ENCODE assay signal across 2 cellular contexts in the genomic region with DNA sequence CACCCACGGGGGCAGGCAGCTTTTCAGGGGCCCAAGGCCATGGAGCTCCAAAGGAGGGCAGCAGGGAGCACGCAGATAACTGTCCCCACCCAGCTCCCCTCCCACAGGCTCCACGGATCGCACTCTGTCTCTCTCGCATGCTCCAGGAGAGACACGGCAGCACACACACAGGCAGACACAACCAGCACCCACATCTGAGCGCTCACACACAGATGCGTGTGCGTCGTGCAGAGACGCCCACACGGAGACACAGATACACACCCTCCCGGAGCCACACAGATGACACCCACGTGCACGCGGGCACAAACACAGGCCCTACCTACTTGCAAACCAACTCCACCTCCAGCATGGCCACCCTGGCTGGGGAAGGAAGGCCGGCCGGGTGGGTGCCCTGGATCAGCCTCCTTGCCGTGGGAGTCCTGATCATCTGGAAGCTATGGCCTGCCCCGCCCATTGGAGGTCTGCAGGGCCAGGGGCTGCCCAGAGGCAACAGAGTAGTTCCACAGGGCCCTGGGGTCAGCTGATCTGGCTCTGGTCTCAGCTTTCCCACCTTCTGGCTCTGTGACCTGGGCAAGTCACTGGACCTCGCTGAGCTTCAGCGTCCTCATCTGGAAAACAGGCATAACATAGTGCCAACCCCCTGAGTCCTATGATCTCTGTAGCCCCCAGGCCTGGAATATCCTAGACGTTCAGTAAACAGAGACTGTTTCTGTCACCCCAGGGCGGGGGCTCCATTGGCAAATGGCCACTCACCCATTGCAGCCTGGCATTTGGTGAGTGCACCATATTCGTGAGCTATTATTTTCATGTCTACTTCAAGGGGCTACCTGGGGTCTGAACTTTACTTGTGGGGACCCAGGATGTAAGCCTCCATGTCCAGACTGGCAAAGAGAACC.
TF ChIP-seq lines count a peak whose summit lies in the region.

No MANE protein-coding gene starts in this region.

TF ChIP-seq in GM23338, 12 proteins besides CTCF, POLR2A, EP300 and RAD21 (continued from another document):
- TF ChIP-seq, protein P1, sequence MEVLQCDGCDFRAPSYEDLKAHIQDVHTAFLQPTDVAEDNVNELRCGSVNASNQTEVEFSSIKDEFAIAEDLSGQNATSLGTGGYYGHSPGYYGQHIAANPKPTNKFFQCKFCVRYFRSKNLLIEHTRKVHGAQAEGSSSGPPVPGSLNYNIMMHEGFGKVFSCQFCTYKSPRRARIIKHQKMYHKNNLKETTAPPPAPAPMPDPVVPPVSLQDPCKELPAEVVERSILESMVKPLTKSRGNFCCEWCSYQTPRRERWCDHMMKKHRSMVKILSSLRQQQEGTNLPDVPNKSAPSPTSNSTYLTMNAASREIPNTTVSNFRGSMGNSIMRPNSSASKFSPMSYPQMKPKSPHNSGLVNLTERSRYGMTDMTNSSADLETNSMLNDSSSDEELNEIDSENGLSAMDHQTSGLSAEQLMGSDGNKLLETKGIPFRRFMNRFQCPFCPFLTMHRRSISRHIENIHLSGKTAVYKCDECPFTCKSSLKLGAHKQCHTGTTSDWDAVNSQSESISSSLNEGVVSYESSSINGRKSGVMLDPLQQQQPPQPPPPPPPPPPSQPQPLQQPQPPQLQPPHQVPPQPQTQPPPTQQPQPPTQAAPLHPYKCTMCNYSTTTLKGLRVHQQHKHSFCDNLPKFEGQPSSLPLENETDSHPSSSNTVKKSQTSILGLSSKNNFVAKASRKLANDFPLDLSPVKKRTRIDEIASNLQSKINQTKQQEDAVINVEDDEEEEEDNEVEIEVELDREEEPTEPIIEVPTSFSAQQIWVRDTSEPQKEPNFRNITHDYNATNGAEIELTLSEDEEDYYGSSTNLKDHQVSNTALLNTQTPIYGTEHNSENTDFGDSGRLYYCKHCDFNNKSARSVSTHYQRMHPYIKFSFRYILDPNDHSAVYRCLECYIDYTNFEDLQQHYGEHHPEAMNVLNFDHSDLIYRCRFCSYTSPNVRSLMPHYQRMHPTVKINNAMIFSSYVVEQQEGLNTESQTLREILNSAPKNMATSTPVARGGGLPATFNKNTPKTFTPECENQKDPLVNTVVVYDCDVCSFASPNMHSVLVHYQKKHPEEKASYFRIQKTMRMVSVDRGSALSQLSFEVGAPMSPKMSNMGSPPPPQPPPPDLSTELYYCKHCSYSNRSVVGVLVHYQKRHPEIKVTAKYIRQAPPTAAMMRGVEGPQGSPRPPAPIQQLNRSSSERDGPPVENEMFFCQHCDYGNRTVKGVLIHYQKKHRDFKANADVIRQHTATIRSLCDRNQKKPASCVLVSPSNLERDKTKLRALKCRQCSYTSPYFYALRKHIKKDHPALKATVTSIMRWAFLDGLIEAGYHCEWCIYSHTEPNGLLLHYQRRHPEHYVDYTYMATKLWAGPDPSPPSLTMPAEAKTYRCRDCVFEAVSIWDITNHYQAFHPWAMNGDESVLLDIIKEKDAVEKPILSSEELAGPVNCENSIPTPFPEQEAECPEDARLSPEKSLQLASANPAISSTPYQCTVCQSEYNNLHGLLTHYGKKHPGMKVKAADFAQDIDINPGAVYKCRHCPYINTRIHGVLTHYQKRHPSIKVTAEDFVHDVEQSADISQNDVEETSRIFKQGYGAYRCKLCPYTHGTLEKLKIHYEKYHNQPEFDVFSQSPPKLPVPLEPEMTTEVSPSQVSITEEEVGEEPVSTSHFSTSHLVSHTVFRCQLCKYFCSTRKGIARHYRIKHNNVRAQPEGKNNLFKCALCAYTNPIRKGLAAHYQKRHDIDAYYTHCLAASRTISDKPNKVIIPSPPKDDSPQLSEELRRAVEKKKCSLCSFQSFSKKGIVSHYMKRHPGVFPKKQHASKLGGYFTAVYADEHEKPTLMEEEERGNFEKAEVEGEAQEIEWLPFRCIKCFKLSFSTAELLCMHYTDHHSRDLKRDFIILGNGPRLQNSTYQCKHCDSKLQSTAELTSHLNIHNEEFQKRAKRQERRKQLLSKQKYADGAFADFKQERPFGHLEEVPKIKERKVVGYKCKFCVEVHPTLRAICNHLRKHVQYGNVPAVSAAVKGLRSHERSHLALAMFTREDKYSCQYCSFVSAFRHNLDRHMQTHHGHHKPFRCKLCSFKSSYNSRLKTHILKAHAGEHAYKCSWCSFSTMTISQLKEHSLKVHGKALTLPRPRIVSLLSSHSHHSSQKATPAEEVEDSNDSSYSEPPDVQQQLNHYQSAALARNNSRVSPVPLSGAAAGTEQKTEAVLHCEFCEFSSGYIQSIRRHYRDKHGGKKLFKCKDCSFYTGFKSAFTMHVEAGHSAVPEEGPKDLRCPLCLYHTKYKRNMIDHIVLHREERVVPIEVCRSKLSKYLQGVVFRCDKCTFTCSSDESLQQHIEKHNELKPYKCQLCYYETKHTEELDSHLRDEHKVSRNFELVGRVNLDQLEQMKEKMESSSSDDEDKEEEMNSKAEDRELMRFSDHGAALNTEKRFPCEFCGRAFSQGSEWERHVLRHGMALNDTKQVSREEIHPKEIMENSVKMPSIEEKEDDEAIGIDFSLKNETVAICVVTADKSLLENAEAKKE (CRISPR knock-in tag; IDR thresholded peaks at IDR 0.05), result no peak
- no peak for TF ChIP-seq STAT1 (IDR thresholded peaks at IDR 0.05; ENCODE audit: unreplicated experiment)
TF ChIP-seq in GM23338: peak in this region for 0.

TF ChIP-seq in WTC11, 78 proteins besides CTCF, POLR2A, EP300 and RAD21 (continued from another document):
- TF ChIP-seq, protein P2, sequence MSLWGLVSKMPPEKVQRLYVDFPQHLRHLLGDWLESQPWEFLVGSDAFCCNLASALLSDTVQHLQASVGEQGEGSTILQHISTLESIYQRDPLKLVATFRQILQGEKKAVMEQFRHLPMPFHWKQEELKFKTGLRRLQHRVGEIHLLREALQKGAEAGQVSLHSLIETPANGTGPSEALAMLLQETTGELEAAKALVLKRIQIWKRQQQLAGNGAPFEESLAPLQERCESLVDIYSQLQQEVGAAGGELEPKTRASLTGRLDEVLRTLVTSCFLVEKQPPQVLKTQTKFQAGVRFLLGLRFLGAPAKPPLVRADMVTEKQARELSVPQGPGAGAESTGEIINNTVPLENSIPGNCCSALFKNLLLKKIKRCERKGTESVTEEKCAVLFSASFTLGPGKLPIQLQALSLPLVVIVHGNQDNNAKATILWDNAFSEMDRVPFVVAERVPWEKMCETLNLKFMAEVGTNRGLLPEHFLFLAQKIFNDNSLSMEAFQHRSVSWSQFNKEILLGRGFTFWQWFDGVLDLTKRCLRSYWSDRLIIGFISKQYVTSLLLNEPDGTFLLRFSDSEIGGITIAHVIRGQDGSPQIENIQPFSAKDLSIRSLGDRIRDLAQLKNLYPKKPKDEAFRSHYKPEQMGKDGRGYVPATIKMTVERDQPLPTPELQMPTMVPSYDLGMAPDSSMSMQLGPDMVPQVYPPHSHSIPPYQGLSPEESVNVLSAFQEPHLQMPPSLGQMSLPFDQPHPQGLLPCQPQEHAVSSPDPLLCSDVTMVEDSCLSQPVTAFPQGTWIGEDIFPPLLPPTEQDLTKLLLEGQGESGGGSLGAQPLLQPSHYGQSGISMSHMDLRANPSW (CRISPR knock-in tag; conservative IDR thresholded peaks at IDR 0.05; ENCODE audit: low read depth), result no peak
- TF ChIP-seq ZNF219 (CRISPR knock-in tag; IDR thresholded peaks at IDR 0.05; ENCODE audit: borderline replicate concordance), result no peak
- no peak for TF ChIP-seq IRF2 (CRISPR knock-in tag; IDR thresholded peaks at IDR 0.05; ENCODE audit: borderline replicate concordance, low read depth)
- TF ChIP-seq, protein P3, sequence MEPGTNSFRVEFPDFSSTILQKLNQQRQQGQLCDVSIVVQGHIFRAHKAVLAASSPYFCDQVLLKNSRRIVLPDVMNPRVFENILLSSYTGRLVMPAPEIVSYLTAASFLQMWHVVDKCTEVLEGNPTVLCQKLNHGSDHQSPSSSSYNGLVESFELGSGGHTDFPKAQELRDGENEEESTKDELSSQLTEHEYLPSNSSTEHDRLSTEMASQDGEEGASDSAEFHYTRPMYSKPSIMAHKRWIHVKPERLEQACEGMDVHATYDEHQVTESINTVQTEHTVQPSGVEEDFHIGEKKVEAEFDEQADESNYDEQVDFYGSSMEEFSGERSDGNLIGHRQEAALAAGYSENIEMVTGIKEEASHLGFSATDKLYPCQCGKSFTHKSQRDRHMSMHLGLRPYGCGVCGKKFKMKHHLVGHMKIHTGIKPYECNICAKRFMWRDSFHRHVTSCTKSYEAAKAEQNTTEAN (CRISPR knock-in tag; IDR thresholded peaks at IDR 0.05), result no peak
- no peak for TF ChIP-seq OVOL2 (CRISPR knock-in tag; IDR thresholded peaks at IDR 0.05; ENCODE audit: borderline replicate concordance)
